12 cellular contexts compared by ENCODE assay signal in genomic region chr7:1715671-1716074, GRCh38. TPM values are rescaled to one million over a fixed set of nuclear protein-coding genes. Genes with fewer than 3 reads are reported as not detected.
"Had no signal": no experiment of that assay in that cellular context is flagged by ENCODE, and none has a peak within 500 bp of the region (broad histone marks: within the 10 kb centered on the region; RNA-seq: fewer than 3 reads in every experiment).

No MANE protein-coding gene starts in this region.

- H3K27ac ChIP-seq: esophagus squamous epithelium, ovary, testis, VCaP had no signal

- H3K36me3 ChIP-seq: esophagus squamous epithelium, ovary had no signal

- H3K9me3 ChIP-seq: esophagus squamous epithelium, ovary, testis had no signal

- DNase-seq: activated CD4-positive, alpha-beta memory T cell treated with anti-CD3 and anti-CD28 coated beads, Interleukin-2, amount 10 ng/mL, durations not matched to agents 7 days and 5 days; activated gamma-delta T cell treated with Interleukin-2 at 50 U/mL for 16 hours; activated naive CD8-positive, alpha-beta T cell treated with anti-CD3 and anti-CD28 coated beads for 36 hours; activated T-cell treated with anti-CD3 and anti-CD28 coated beads, Interleukin-2, amount 50 U/mL, for 72 hours; esophagus squamous epithelium; foreskin fibroblast; mesenchymal stem cell; ovary; stimulated activated CD4-positive, alpha-beta T cell treated with anti-CD3 and anti-CD28 coated beads, Interleukin-4, amount 100 ng/mL, for 24 hours; testis had no signal

- FAIRE-seq: bronchial epithelial cell had no signal

- H3K27me3 ChIP-seq: ovary, testis had no signal

- H3K4me3 ChIP-seq: esophagus squamous epithelium, ovary, testis had no signal

RNA-seq across cellular contexts. Expression of gene ELFN1, which starts 45.6 kb away (rescaled TPM):
- total RNA-seq: activated T-cell treated with anti-CD3 and anti-CD28 coated beads, Interleukin-2, amount 50 U/mL, for 72 hours had no signal
